Comparison of ENCODE assay signal across 2 cellular contexts in the genomic region with DNA sequence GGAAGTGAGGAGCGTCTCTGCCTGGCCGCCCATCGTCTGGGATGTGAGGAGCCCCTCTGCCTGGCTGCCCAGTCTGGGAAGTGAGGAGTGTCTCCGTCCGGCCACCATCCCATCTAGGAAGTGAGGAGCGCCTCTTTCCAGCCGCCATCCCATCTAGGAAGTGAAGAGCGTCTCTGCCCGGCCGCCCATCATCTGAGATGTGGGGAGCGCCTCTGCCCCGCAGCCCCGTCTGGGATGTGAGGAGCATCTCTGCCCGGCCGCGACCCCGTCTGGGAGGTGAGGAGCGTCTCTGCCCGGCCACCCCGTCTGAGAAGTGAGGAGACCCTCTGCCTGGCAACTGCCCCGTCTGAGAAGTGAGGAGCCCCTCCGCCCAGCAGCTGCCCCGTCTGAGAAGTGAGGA. TPM values are rescaled to one million over a fixed set of nuclear protein-coding genes. Genes with fewer than 3 reads are reported as not detected.
"Had no signal": no experiment of that assay in that cellular context is flagged by ENCODE, and none has a peak within 500 bp of the region (broad histone marks: within the 10 kb centered on the region; RNA-seq: fewer than 3 reads in every experiment).

No MANE protein-coding gene starts in this region.

RNA-seq across cellular contexts. Expression of a gene that starts 39.0 kb away (rescaled TPM):
- total RNA-seq: G401, GM12878 had no signal
